1 cellular context compared by ENCODE assay signal in genomic region chr1:207925969-207926368, GRCh38. TPM values are rescaled to one million over a fixed set of nuclear protein-coding genes. Genes with fewer than 3 reads are reported as not detected.
"Had no signal": no experiment of that assay in that cellular context is flagged by ENCODE, and none has a peak within 500 bp of the region (broad histone marks: within the 10 kb centered on the region; RNA-seq: fewer than 3 reads in every experiment).

No MANE protein-coding gene starts in this region.

RNA-seq across cellular contexts. Expression of gene CD34, which starts 15.0 kb away (rescaled TPM):
- total RNA-seq: smooth muscle cell had no signal
